8 cellular contexts compared by ENCODE assay signal in the genomic region with DNA sequence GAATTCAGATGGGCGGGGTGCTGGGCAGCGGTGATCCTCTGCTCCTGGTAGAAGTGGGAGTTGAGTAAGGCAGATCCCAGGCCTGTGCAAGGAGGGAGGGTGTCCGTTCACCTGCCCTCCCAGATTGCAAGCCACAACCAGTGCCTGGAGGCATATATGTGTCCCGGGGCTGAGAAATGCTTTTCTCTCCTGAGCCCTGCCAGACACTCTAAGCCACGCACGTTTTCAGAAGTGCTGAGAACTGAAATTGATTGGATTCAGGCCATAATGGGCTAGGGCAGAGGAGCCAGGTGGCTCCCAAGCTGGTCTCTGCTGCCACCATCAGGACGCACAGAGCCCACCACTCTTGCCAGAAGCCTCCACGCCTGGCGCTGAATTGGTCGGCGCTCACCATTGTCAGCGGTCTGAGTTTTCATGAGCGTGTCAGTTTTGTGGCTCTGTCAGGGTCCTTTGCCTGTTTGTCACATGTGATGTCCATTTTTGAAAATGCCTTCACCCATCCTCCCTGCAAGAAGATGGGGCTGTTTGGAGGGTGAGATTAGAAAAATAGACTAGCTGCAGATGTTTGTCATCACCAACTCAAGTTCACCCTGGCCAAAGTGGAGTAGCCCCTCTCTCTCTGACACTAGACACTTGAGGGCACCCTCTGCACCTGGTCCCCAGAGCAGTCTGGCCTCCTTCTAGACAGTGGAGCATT. TPM values are rescaled to one million over a fixed set of nuclear protein-coding genes. Genes with fewer than 3 reads are reported as not detected.
DNase-seq lines count a peak whose midpoint lies in the region; ATAC-seq, FAIRE-seq and TF ChIP-seq lines count a peak whose summit lies in the region.

No MANE protein-coding gene starts in this region.

- DNase-seq in CMK (ENCODE audit: low read depth) (peak; percentile 14), HL-60 (ENCODE audit: low read depth in 1 of 2, low spot score in 1 of 2) (peak in 1 of 2 experiments; percentile 31), NCI-H82 (lab: John Stamatoyannopoulos, UW) (peak; percentile 93), GM12878 (ENCODE audit: low read depth, low spot score) (no peak), iPS DF 4.7 (ENCODE audit: extremely low read depth, low spot score) (peak; percentile 51)
- peak; percentile 52 for DNase-seq in stimulated activated CD4-positive, alpha-beta T cell treated with anti-CD3 and anti-CD28 coated beads, Interleukin-15, amount 100 ng/mL, for 24 hours

- ATAC-seq in GM19328 (IDR thresholded peaks at IDR 0.05; ENCODE audit: unreplicated experiment) (peak; percentile 85), GM12878 (peak; percentile 97), GM21526 (IDR thresholded peaks at IDR 0.05; ENCODE audit: low FRiP score, unreplicated experiment) (no peak)

- H3K27me3 ChIP-seq in HL-60 (ENCODE audit: insufficient read depth, poor library complexity, severe bottlenecking) (peaks cover 5% of the 10 kb centered on the region), GM12878 (replicated peaks in 1 of 2; ENCODE audit: control insufficient read depth in 2 of 2, insufficient read depth in 2 of 2, low read length in 1 of 2) (no peaks in the 10 kb centered on the region; a peak in 2 of 4 replicates)

- TF ChIP-seq POLR2A in GM12878 (IDR thresholded peaks at IDR 0.05; ENCODE audit: low read depth, low read length): no peak

- SMC1A ChIA-PET in GM12878 (lab: Charles Lee; ENCODE audit: uncharacterized antibody, unreplicated experiment): interaction anchor here (0.6 to 4.9 kb wide), 5 partner anchors 15 to 653 kb away, joined by 3 to 29 read pairs (median 3); a partner anchor contains a TSS

- TF ChIP-seq CTCF in HL-60 (IDR thresholded peaks at IDR 0.05; ENCODE audit: insufficient read depth, low read length) (peak; percentile 44), GM12878 (IDR thresholded peaks at IDR 0.05 in 2 of 3, conservative IDR thresholded peaks at IDR 0.05 in 1 of 3; ENCODE audit: control insufficient read depth in 2 of 3, extremely low read depth in 1 of 3, insufficient read depth in 1 of 3, low read depth in 3 of 3, low read length in 3 of 3) (peak; percentile 83 to 93 (median 91))

- FAIRE-seq in GM12878 (lab: Jason Lieb, UNC): peak; percentile 92

- H3K79me2 ChIP-seq in GM12878 (ENCODE audit: control insufficient read depth, insufficient read depth, low read length): no peaks in the 10 kb centered on the region

- H3K27ac ChIP-seq in HL-60 (replicated peaks): no peak overlapping the region
- no peak overlapping the region for H3K27ac ChIP-seq in GM12878 (ENCODE audit: control insufficient read depth, insufficient read depth)

- RAD21 ChIA-PET in GM12878 (lab: Charles Lee; ENCODE audit: unreplicated experiment): interaction anchor here (0.6 to 2.0 kb wide), 4 partner anchors 343 to 839 kb away, joined by 3 to 7 read pairs (median 4); no protein-coding TSS in a partner anchor

- no peaks in the 10 kb centered on the region for H3K4me1 ChIP-seq in GM12878 (ENCODE audit: control insufficient read depth, insufficient read depth, low read length)

- no peaks in the 10 kb centered on the region for H4K20me1 ChIP-seq in GM12878 (ENCODE audit: control insufficient read depth, insufficient read depth)

- in situ Hi-C loops in GM12878 (cut with MboI): loop anchor here (5.0 to 25.0 kb wide), 3 partner anchors 342 to 847 kb away; no protein-coding TSS in a partner anchor

- no peak for TF ChIP-seq EP300 in GM12878 (IDR thresholded peaks at IDR 0.05; ENCODE audit: borderline replicate concordance in 1 of 2, control insufficient read depth in 1 of 2, low read depth in 2 of 2, low read length in 2 of 2)

- BruUV-seq in GM12878 (replicated peaks; lab: Mats Ljungman, UMichigan): no TSS peak

- POLR2A ChIA-PET in GM12878 (lab: Charles Lee): no interaction called here

- no peaks in the 10 kb centered on the region for H3K36me3 ChIP-seq in GM12878 (ENCODE audit: control insufficient read depth in 2 of 2, insufficient read depth in 2 of 2, low read length in 1 of 2)

- intact Hi-C loops in GM12878 (cut with micrococcal nuclease; ENCODE audit: unreplicated experiment): loop anchor here (1.0 to 5.0 kb wide), 5 partner anchors 38 to 658 kb away; no protein-coding TSS in a partner anchor

- H3K9ac ChIP-seq in GM12878 (ENCODE audit: control insufficient read depth, insufficient read depth, low read length): no peak overlapping the region

- peak; percentile 75 for TF ChIP-seq RAD21 in GM12878 (IDR thresholded peaks at IDR 0.05; ENCODE audit: insufficient read depth, low read depth, low read length)

- H2AFZ ChIP-seq in GM12878 (ENCODE audit: control insufficient read depth, low read depth, low read length): no peak overlapping the region

- CTCF ChIA-PET in GM12878 (lab: Yijun Ruan, JAX): interaction anchor here (0.6 to 5.4 kb wide), 11 partner anchors 12 to 848 kb away, joined by 3 to 43 read pairs (median 4); no protein-coding TSS in a partner anchor

- 13% methylated on average over 13 of the region's 13 CpGs for WGBS in GM12878 (ENCODE audit: insufficient coverage, insufficient replicate concordance, low lambda C conversion rate, missing lambda C conversion rate)

- H3K9me3 ChIP-seq in GM12878 (replicated peaks; ENCODE audit: control insufficient read depth, insufficient read depth, low read length): no peaks in the 10 kb centered on the region

- H3K4me3 ChIP-seq in HL-60 (replicated peaks; ENCODE audit: insufficient read depth, low read length) (no peak overlapping the region), GM12878 (no peak overlapping the region)

- no peak overlapping the region for H3K4me2 ChIP-seq in GM12878 (ENCODE audit: control insufficient read depth, insufficient read depth)

TF ChIP-seq in GM12878, 131 proteins besides CTCF, POLR2A, EP300 and RAD21:
- peak; percentile 86 for TF ChIP-seq SMC3 (IDR thresholded peaks at IDR 0.05; ENCODE audit: borderline replicate concordance, low read length)
- TF ChIP-seq TCF3 (IDR thresholded peaks at IDR 0.05; ENCODE audit: borderline replicate concordance, insufficient read depth, low read depth, low read length): 0 out of 2 replicates have a peak, but pooled peaks have one; percentile 9
- TF ChIP-seq NRF1 (conservative IDR thresholded peaks at IDR 0.05; ENCODE audit: low read depth, low read length): no peak
- no peak for TF ChIP-seq POLR2AphosphoS2 (IDR thresholded peaks at IDR 0.05; ENCODE audit: low read depth, low read length)

RNA-seq across cellular contexts. Expression of a gene that starts 15.4 kb away (rescaled TPM):
- total RNA-seq in GM12878 (2013; cell fraction: nucleolus; rRNA removed): 0.84 TPM in 1 of 2 replicates, not detected in the other
- total RNA-seq in GM12878 (2014; rRNA removed) (9.3 and 11.3 TPM in 2 replicates), GM12878 (2014; rRNA removed; fragmentation: Illumina TruSeq; extraction: Trizol) (2.7 and 4.1 TPM in 2 replicates), GM12878 (2021) (7.1 and 8.3 TPM in 2 replicates)
- polyA plus RNA-seq in GM12878 (2011; ENCODE audit: low read depth): 13.9 TPM
- polyA plus RNA-seq in GM12878 (2011; rRNA removed) (9.1 and 10.4 TPM in 2 replicates), GM12878 (2014; fragmentation: Illumina TruSeq; extraction: Trizol) (2.2 TPM in 1 of 2 replicates, not detected in the other), GM12878 (2014; fragmentation: Nextera tagmentation; extraction: Ambion mirVana) (1 to 10 TPM; 1.5 to 6.1 TPM), GM12878 (2014; rRNA removed) (7.4 and 11.5 TPM in 2 replicates), GM12878 (2016; fragmentation: Nextera tagmentation; extraction: Ambion mirVana) (10 to 100 TPM; 15.9 to 20.4 TPM)
- 13.4 and 16.3 TPM in 2 replicates for polyA plus RNA-seq in GM12878 (2011; cell fraction: cytosol; rRNA removed)
- 8.1 TPM in 2 replicates for polyA plus RNA-seq in GM12878 (2011; cell fraction: nucleus; rRNA removed)
- polyA plus RNA-seq in GM12878 (2012): 9.1 and 10.0 TPM in 2 replicates
- 4.4 and 5.1 TPM in 2 replicates for polyA minus RNA-seq in GM12878 (2011; rRNA and poly(A)+ RNA removed)
- polyA minus RNA-seq in GM12878 (2011; cell fraction: cytosol; rRNA and poly(A)+ RNA removed): not detected in 2 replicates
- polyA minus RNA-seq in GM12878 (2011; cell fraction: nucleus; rRNA and poly(A)+ RNA removed): 1.3 and 1.8 TPM in 2 replicates
